Comparison of ENCODE assay signal across 1 cellular context in the genomic region with DNA sequence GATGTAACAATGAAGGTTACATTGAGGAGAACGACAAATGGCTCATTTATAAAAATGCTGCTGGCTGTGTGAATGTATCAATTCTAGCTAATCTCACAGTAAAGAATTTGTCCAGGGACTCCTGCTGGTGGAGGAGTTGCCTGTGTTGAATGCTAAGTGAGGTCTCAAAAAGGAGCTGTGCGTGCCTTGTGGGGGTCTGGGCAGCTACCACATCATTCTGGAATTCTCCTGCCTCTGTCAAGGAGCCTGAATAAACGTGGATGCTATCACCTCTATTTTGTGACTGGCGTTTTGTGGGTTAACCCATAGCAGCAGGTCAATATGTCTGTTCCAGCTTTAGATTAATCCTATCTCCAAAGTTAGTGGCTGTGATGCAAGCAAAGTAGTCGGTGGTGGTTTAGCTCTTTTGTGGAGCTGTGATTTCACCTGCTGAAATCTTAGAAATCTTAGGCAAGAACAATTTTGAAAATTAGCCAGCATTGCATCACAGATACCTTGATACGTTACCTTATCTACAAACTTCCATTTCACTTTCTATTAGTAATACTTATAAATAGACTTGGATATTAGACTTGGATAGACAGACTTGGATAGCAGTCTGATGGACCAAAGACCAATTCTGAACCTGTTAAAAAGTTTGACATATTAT.
TF ChIP-seq lines count a peak whose summit lies in the region.

No MANE protein-coding gene starts in this region.

TF ChIP-seq in endothelial cell of umbilical vein, 7 proteins besides CTCF, POLR2A, EP300 and RAD21:
- no peak for TF ChIP-seq MYC (IDR thresholded peaks at IDR 0.05; ENCODE audit: low read depth, low read length)
- no peak for TF ChIP-seq FOS (IDR thresholded peaks at IDR 0.05; ENCODE audit: borderline replicate concordance, insufficient read depth, low read length)
